ENCODE assay signal across 12 cellular contexts in the genomic region with DNA sequence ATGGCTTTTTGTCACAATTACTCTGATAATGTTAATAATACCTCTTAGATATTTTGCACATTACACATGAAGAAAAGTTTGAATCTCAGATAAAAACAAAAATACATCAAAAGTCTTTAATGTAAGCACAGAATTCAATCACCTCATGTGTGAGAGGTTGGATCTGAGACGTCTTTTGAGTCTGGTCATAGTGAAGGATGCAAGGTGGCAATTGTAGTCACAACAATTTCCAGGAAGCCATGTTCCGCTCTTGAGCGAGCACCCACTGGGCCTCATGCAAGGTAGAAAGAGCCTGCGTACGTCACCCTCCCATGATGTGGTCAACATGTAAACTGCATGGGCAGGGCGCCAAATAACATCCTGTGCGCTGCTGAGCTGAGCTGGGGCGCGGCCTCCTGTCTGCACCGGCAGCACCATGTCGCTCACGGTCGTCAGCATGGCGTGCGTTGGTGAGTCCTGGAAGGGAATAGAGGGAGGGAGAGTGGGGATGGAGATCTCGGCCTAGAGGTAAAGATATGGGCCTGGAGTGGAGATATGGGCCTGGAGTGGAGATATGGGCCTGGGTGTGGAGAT. TPM values are rescaled to one million over a fixed set of nuclear protein-coding genes. Genes with fewer than 3 reads are reported as not detected.
A peak's percentile ranks its signal among the peaks of the same experiment; 100 is the strongest.
DNase-seq lines count a peak whose midpoint lies in the region; ATAC-seq and TF ChIP-seq lines count a peak whose summit lies in the region.
"Not testable (repeated sequence)": the region's sequence is repeated elsewhere in the genome, so short reads cannot be mapped to it uniquely, and the experiment has no call there.
"Had no signal": no experiment of that assay in that cellular context is flagged by ENCODE, and none has a peak within 500 bp of the region (broad histone marks: within the 10 kb centered on the region; RNA-seq: fewer than 3 reads in every experiment).

A gene (plus strand): TSS at position 383 of the 573 bp plus-strand sequence. CDS start 33 bp downstream, at position 416.

- not testable (repeated sequence) for TF ChIP-seq CTCF in neutrophil (IDR thresholded peaks at IDR 0.05)

- not testable (repeated sequence) for H3K27me3 ChIP-seq in BLaER1 treated with 17β-estradiol and CSF1 and Interleukin-3, amounts not matched to agents 10 nM and 100 nM; neutrophil

- not testable (repeated sequence) for H4K20me1 ChIP-seq in BLaER1 treated with 17β-estradiol and CSF1 and Interleukin-3, amounts not matched to agents 10 nM and 100 nM

- DNase-seq in T-cell (peak in 6 of 34 experiments; percentile 3 to 36 (median 14)), immature natural killer cell (peak; percentile 55 to 58 (median 56))
- not testable (repeated sequence) for DNase-seq in activated CD4-positive, alpha-beta memory T cell treated with anti-CD3 and anti-CD28 coated beads for 36 hours; activated T-cell treated with anti-CD3 and anti-CD28 coated beads, Interleukin-2, amount 50 U/mL, for 72 hours; activated naive CD4-positive, alpha-beta T cell treated with anti-CD3 and anti-CD28 coated beads, Interleukin-2, amount 10 ng/mL, durations not matched to agents 7 days and 5 days

- peak within 1 kb of the TSS in 2 of 11 experiments; percentile 12 to 17; a peak in 2 of 22 replicates for H3K27ac ChIP-seq in BLaER1 treated with 17β-estradiol and CSF1 and Interleukin-3, amounts not matched to agents 10 nM and 100 nM
- H3K27ac ChIP-seq in neutrophil: peak within 1 kb of the TSS; percentile 59

- not testable (repeated sequence) for H3K9me3 Mint-ChIP-seq in T-cell; activated CD4-positive, alpha-beta memory T cell treated with anti-CD3 and anti-CD28 coated beads for 36 hours; activated T-cell treated with anti-CD3 and anti-CD28 coated beads, Interleukin-2, amount 50 U/mL, for 72 hours; immature natural killer cell
- H3K9me3 Mint-ChIP-seq in activated naive CD4-positive, alpha-beta T cell treated with anti-CD3 and anti-CD28 coated beads, Interleukin-2, amount 10 ng/mL, durations not matched to agents 7 days and 5 days: peaks cover 10% of the 10 kb centered on the region

- not testable (repeated sequence) for H3K4me3 ChIP-seq in BLaER1 treated with 17β-estradiol and CSF1 and Interleukin-3, amounts not matched to agents 10 nM and 100 nM; neutrophil (ENCODE audit: low read depth in 1 of 2, low read length in 1 of 2)

- H3K4me3 Mint-ChIP-seq in T-cell (peak within 1 kb of the TSS in 2 of 3 donors; percentile 32 to 46), immature natural killer cell (peak within 1 kb of the TSS; percentile 68 to 82 (median 77))
- H3K4me3 Mint-ChIP-seq in activated CD4-positive, alpha-beta memory T cell treated with anti-CD3 and anti-CD28 coated beads for 36 hours: not testable (repeated sequence)
- H3K4me3 Mint-ChIP-seq in activated T-cell treated with anti-CD3 and anti-CD28 coated beads, Interleukin-2, amount 50 U/mL, for 72 hours: peak within 1 kb of the TSS in 1 of 2 donors; percentile 37
- H3K4me3 Mint-ChIP-seq in activated naive CD4-positive, alpha-beta T cell treated with anti-CD3 and anti-CD28 coated beads, Interleukin-2, amount 10 ng/mL, durations not matched to agents 7 days and 5 days: peak within 1 kb of the TSS; percentile 22

- intact Hi-C loops in activated CD4-positive, alpha-beta memory T cell treated with anti-CD3 and anti-CD28 coated beads for 36 hours (cut with micrococcal nuclease): not testable (repeated sequence)

- not testable (repeated sequence) for H3K36me3 Mint-ChIP-seq in T-cell; activated CD4-positive, alpha-beta memory T cell treated with anti-CD3 and anti-CD28 coated beads for 36 hours; activated T-cell treated with anti-CD3 and anti-CD28 coated beads, Interleukin-2, amount 50 U/mL, for 72 hours (ENCODE audit: insufficient read depth in 2 of 2); activated naive CD4-positive, alpha-beta T cell treated with anti-CD3 and anti-CD28 coated beads, Interleukin-2, amount 10 ng/mL, durations not matched to agents 7 days and 5 days
- peaks cover 0 to 17% (median 12%) of the 10 kb centered on the region in 3 donors for H3K36me3 Mint-ChIP-seq in immature natural killer cell

- H3K4me1 ChIP-seq in BLaER1 treated with 17β-estradiol and CSF1 and Interleukin-3, amounts not matched to agents 10 nM and 100 nM: peaks cover 8 to 23% (median 18%) of the 10 kb centered on the region in 10 experiments
- peaks cover 6 to 19% of the 10 kb centered on the region in 2 experiments for H3K4me1 ChIP-seq in neutrophil (ENCODE audit: control insufficient read depth in 1 of 2, insufficient read depth in 1 of 2, low read depth in 1 of 2, low read length in 1 of 2)

- CTCF ChIA-PET in T-cell (lab: Charles Lee); activated CD4-positive, alpha-beta memory T cell treated with anti-CD3 and anti-CD28 coated beads for 36 hours (lab: Charles Lee); activated naive CD4-positive, alpha-beta T cell treated with anti-CD3 and anti-CD28 coated beads, Interleukin-2, amount 10 ng/mL, durations not matched to agents 7 days and 5 days (lab: Charles Lee): not testable (repeated sequence)

- H3K27ac Mint-ChIP-seq in T-cell (peak within 1 kb of the TSS in 1 of 2 donors; percentile 46), immature natural killer cell (peak within 1 kb of the TSS; percentile 69 to 98 (median 92))
- H3K27ac Mint-ChIP-seq in activated CD4-positive, alpha-beta memory T cell treated with anti-CD3 and anti-CD28 coated beads for 36 hours: peak within 1 kb of the TSS; percentile 46
- H3K27ac Mint-ChIP-seq in activated T-cell treated with anti-CD3 and anti-CD28 coated beads, Interleukin-2, amount 50 U/mL, for 72 hours: peak within 1 kb of the TSS; percentile 14
- not testable (repeated sequence) for H3K27ac Mint-ChIP-seq in activated naive CD4-positive, alpha-beta T cell treated with anti-CD3 and anti-CD28 coated beads, Interleukin-2, amount 10 ng/mL, durations not matched to agents 7 days and 5 days

- peaks cover 18 to 24% of the 10 kb centered on the region in 2 donors for H3K27me3 Mint-ChIP-seq in T-cell
- not testable (repeated sequence) for H3K27me3 Mint-ChIP-seq in activated CD4-positive, alpha-beta memory T cell treated with anti-CD3 and anti-CD28 coated beads for 36 hours; immature natural killer cell (ENCODE audit: low read depth in 3 of 3)
- peaks cover 21% of the 10 kb centered on the region for H3K27me3 Mint-ChIP-seq in activated T-cell treated with anti-CD3 and anti-CD28 coated beads, Interleukin-2, amount 50 U/mL, for 72 hours (ENCODE audit: low read depth)
- H3K27me3 Mint-ChIP-seq in activated naive CD4-positive, alpha-beta T cell treated with anti-CD3 and anti-CD28 coated beads, Interleukin-2, amount 10 ng/mL, durations not matched to agents 7 days and 5 days: peaks cover 11% of the 10 kb centered on the region

- not testable (repeated sequence) for H3K36me3 ChIP-seq in BLaER1 treated with 17β-estradiol and CSF1 and Interleukin-3, amounts not matched to agents 10 nM and 100 nM; neutrophil

- not testable (repeated sequence) for H3K4me1 Mint-ChIP-seq in T-cell; activated CD4-positive, alpha-beta memory T cell treated with anti-CD3 and anti-CD28 coated beads for 36 hours (ENCODE audit: low read depth); activated T-cell treated with anti-CD3 and anti-CD28 coated beads, Interleukin-2, amount 50 U/mL, for 72 hours (ENCODE audit: low read depth); activated naive CD4-positive, alpha-beta T cell treated with anti-CD3 and anti-CD28 coated beads, Interleukin-2, amount 10 ng/mL, durations not matched to agents 7 days and 5 days
- H3K4me1 Mint-ChIP-seq in immature natural killer cell: peaks cover 19% of the 10 kb centered on the region in 2 donors

- not testable (repeated sequence) for ATAC-seq in T-cell (replicated peaks in 1 of 4); activated T-cell treated with anti-CD3 and anti-CD28 coated beads, Interleukin-2, amount 50 U/mL, for 72 hours (replicated peaks in 1 of 2)

- peak within 1 kb of the TSS; percentile 31 to 67 (median 48); a peak in 19 of 22 replicates for H3K4me2 ChIP-seq in BLaER1 treated with 17β-estradiol and CSF1 and Interleukin-3, amounts not matched to agents 10 nM and 100 nM

- H3K9me3 ChIP-seq in BLaER1 treated with 17β-estradiol and CSF1 and Interleukin-3, amounts not matched to agents 10 nM and 100 nM (replicated peaks in 1 of 11): peaks cover 9 to 22% (median 19%) of the 10 kb centered on the region in 11 experiments; a peak in 19 of 22 replicates
- not testable (repeated sequence) for H3K9me3 ChIP-seq in neutrophil

- H3K9ac ChIP-seq in BLaER1 treated with 17β-estradiol and CSF1 and Interleukin-3, amounts not matched to agents 10 nM and 100 nM: not testable (repeated sequence)

- POLR2A ChIA-PET in T-cell (lab: Charles Lee); activated CD4-positive, alpha-beta memory T cell treated with anti-CD3 and anti-CD28 coated beads for 36 hours (lab: Charles Lee): not testable (repeated sequence)

RNA-seq across cellular contexts. Expression of the gene that starts here (rescaled TPM):
- 10 to 100 TPM in 1 of 5 donors, 1 to 10 TPM in 2, under 1 TPM in 2; 0.61 to 12.5 (median 1.2) TPM for total RNA-seq in T-cell
- total RNA-seq in activated CD4-positive, alpha-beta memory T cell treated with anti-CD3 and anti-CD28 coated beads for 36 hours: under 1 TPM; 0.27 to 0.48 TPM
- total RNA-seq in activated T-cell treated with anti-CD3 and anti-CD28 coated beads, Interleukin-2, amount 50 U/mL, for 72 hours: 1 to 10 TPM in 1 of 2 donors, under 1 TPM in 1; 0.89 to 4.4 TPM
- polyA plus RNA-seq in immature natural killer cell: 10 to 100 TPM; 36.1 to 61.1 (median 44.1) TPM
- total RNA-seq: GM12878, GM23248, H1, H7 had no signal
- polyA plus RNA-seq: A549, GM23248, H1 had no signal
